8 cellular contexts compared by ENCODE assay signal in the genomic region with DNA sequence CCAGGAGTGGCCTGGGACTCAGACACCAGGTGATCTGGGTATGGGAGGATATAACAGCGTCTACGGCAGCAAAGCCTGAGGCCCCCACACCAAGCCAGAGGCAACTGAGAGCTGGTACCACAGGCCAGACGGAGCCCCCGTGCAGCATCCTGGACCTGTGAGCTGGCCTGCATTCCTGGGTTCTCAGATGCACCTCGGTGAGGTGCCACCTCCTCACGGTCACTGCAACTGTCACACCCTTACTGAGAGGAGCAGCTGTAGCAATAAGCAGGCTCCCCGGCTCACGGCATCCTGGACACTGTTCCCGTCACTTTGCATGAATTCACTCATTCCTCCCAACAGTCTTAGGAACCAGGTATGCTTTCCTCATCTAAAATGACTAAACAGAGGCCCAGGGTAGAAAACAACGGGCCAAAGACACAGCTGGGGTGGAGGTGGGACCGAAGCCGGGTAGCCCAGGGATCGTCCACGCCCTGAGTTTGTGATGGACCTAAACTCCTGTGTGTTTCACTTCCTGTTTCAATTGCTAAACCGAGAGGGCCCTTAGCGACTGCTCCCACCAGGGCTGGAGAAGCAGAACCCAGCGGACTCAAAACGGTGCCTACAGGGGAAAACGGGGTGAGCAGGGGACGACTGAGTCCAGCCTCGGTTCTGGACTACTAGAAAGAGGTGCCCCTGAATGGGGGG.
A peak's percentile ranks its signal among the peaks of the same experiment; 100 is the strongest.
DNase-seq lines count a peak whose midpoint lies in the region; ATAC-seq and TF ChIP-seq lines count a peak whose summit lies in the region.

No MANE protein-coding gene starts in this region.

- in situ Hi-C loops in ACHN (cut with HindIII; ENCODE audit: low pct_ligation_motif_present, low pct_unique_long_range_greater_than_20kb, low sequenced_read_pairs) = no loop called here

- DNase-seq in NOMO-1 treated with dmso at 0.1 percent for 144 hours (lab: John Stamatoyannopoulos, UW; ENCODE audit: unreplicated experiment) = peak; percentile 70
- DNase-seq in OCI-M2 (lab: John Stamatoyannopoulos, UW; ENCODE audit: unreplicated experiment) = no peak
- DNase-seq in cerebellum (ENCODE audit: low spot score) = no peak
- no peak for DNase-seq in ACHN
- no peak for DNase-seq in COLO829 (ENCODE audit: low spot score)

- H3K27me3 ChIP-seq in gastroesophageal sphincter = no peaks in the 10 kb centered on the region

- peak overlapping the region in 1 of 2 donors; percentile 25 for H3K4me3 ChIP-seq in gastroesophageal sphincter

- H3K27ac Mint-ChIP-seq in stimulated activated memory B cell treated with anti-CD40 and anti-IgM and Interleukin-4, amounts not matched to agents 10 μg/mL and 1 μg/mL and 100 μg/mL, for 72 hours = no peak overlapping the region

- no peak overlapping the region for H3K4me3 Mint-ChIP-seq in stimulated activated memory B cell treated with anti-CD40 and anti-IgM and Interleukin-4, amounts not matched to agents 10 μg/mL and 1 μg/mL and 100 μg/mL, for 72 hours

- peaks cover 38% of the 10 kb centered on the region for H3K4me1 Mint-ChIP-seq in stimulated activated memory B cell treated with anti-CD40 and anti-IgM and Interleukin-4, amounts not matched to agents 10 μg/mL and 1 μg/mL and 100 μg/mL, for 72 hours

- WGBS in gastroesophageal sphincter (ENCODE audit: low coverage in 1 of 2), 2 donors = 43 to 52% methylated on average over 4 to 10 of the region's 21 CpGs

- H3K9me3 Mint-ChIP-seq in stimulated activated memory B cell treated with anti-CD40 and anti-IgM and Interleukin-4, amounts not matched to agents 10 μg/mL and 1 μg/mL and 100 μg/mL, for 72 hours = peaks cover 4% of the 10 kb centered on the region

- no peaks in the 10 kb centered on the region for H3K9me3 ChIP-seq in gastroesophageal sphincter

- TF ChIP-seq EP300 in gastroesophageal sphincter (IDR thresholded peaks at IDR 0.05) = no peak

- H3K36me3 ChIP-seq in gastroesophageal sphincter = no peaks in the 10 kb centered on the region

- H3K27ac ChIP-seq in gastroesophageal sphincter = peak overlapping the region; percentile 62 to 89 (median 88)

- TF ChIP-seq CTCF in gastroesophageal sphincter (IDR thresholded peaks at IDR 0.05) = no peak

- peak; percentile 36 for ATAC-seq in GM19351 (IDR thresholded peaks at IDR 0.05; ENCODE audit: unreplicated experiment)
- no peak for ATAC-seq in gastroesophageal sphincter
- peak; percentile 60 for ATAC-seq in stimulated activated memory B cell treated with anti-CD40 and anti-IgM and Interleukin-4, amounts not matched to agents 10 μg/mL and 1 μg/mL and 100 μg/mL, for 72 hours

- no peaks in the 10 kb centered on the region for H3K36me3 Mint-ChIP-seq in stimulated activated memory B cell treated with anti-CD40 and anti-IgM and Interleukin-4, amounts not matched to agents 10 μg/mL and 1 μg/mL and 100 μg/mL, for 72 hours

- TF ChIP-seq POLR2A in gastroesophageal sphincter (IDR thresholded peaks at IDR 0.05) = no peak

- peaks cover 66% of the 10 kb centered on the region for H3K27me3 Mint-ChIP-seq in stimulated activated memory B cell treated with anti-CD40 and anti-IgM and Interleukin-4, amounts not matched to agents 10 μg/mL and 1 μg/mL and 100 μg/mL, for 72 hours

- H3K4me1 ChIP-seq in gastroesophageal sphincter = peaks cover 10 to 100% (median 82%) of the 10 kb centered on the region in 3 donors
